9 cellular contexts compared by ENCODE assay signal in the genomic region with DNA sequence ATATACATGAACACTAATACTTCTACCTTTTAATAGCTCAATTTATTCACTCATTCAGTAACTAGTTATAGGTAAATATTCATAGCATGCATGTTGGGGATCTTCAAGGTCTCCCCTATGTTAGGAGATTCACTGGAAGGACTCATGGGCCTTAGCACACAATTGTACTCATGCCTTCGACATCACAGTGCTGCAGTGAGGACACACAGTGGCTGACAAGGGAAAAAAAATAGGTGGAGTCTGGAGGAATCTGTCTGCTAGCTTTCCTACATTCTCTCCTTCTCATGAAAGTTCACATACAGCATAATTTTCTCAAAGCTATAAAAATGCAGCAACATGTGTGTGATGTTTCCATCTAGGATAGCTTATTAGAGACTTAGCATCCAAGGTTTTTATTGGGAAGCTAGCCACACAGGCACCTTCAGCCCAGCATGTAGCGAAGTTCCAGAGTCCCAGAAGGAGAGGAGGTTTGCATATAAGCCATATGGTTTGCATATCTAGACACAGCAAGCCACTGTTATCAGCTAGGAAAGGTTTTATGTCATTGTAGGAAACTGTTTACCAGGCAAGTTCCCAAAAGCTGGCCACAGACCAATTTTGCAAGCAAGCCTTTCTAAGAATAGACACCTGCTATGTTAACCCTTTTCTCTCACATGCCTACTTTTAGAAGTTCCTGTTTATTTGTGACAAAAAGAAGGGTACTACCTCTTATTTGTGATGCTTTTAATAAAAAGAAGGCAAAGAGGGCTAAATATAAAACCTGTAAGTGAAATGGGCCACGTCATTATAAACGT. TPM values are rescaled to one million over a fixed set of nuclear protein-coding genes. Genes with fewer than 3 reads are reported as not detected.
DNase-seq lines count a peak whose midpoint lies in the region; ATAC-seq and TF ChIP-seq lines count a peak whose summit lies in the region.
"Had no signal": no experiment of that assay in that cellular context is flagged by ENCODE, and none has a peak within 500 bp of the region (broad histone marks: within the 10 kb centered on the region; RNA-seq: fewer than 3 reads in every experiment).

No MANE protein-coding gene starts in this region.

- no peak overlapping the region for H3K4me2 ChIP-seq in DND-41 (ENCODE audit: insufficient read depth, low read length)
- H3K4me2 ChIP-seq in SK-N-SH = no peak overlapping the region

- POLR2A ChIA-PET in SK-N-SH (lab: Yijun Ruan, JAX) = no interaction called here

- 45% methylated on average over 4 of the region's 4 CpGs for WGBS in SK-N-SH (ENCODE audit: low lambda C conversion rate)

- CTCF ChIA-PET in SK-N-SH (lab: Yijun Ruan, JAX) = interaction anchor here (0.7 to 2.5 kb wide), 5 partner anchors 11 to 188 kb away, joined by 3 to 14 read pairs (median 5); no protein-coding TSS in a partner anchor

- no peaks in the 10 kb centered on the region for H3K9me2 ChIP-seq in SK-N-SH

- DNase-seq in DND-41 = no peak
- DNase-seq in SK-N-SH = no peak
- no peak for DNase-seq in cerebellum (ENCODE audit: low spot score)
- no peak for DNase-seq in NCI-H1930 (lab: John Stamatoyannopoulos, UW)
- no peak for DNase-seq in D341Med (ENCODE audit: low spot score)
- DNase-seq: HFFc6 had no signal

- H3K27me3 ChIP-seq in DND-41 (ENCODE audit: insufficient read depth, low read length, poor library complexity) (no peaks in the 10 kb centered on the region), SK-N-SH (ENCODE audit: insufficient read depth) (no peaks in the 10 kb centered on the region)

- H4K20me1 ChIP-seq in DND-41 (ENCODE audit: insufficient read depth, low read length) (no peaks in the 10 kb centered on the region), SK-N-SH (ENCODE audit: insufficient read depth) (no peaks in the 10 kb centered on the region)

- no peak for TF ChIP-seq EP300 in SK-N-SH (IDR thresholded peaks at IDR 0.05; ENCODE audit: borderline replicate concordance in 1 of 2, low read depth in 1 of 2, low read length in 1 of 2)

- H3K27ac ChIP-seq in DND-41 (ENCODE audit: low read length) (no peak overlapping the region), SK-N-SH (ENCODE audit: low read depth in 2 of 2, low read length in 1 of 2) (no peak overlapping the region)

- 0 out of 2 replicates have a peak, but pooled peaks have one; percentile 17 for TF ChIP-seq RAD21 in SK-N-SH (IDR thresholded peaks at IDR 0.05; ENCODE audit: low read length)

- no peak overlapping the region for H3K9ac ChIP-seq in DND-41 (ENCODE audit: low read depth, low read length)
- no peak overlapping the region for H3K9ac ChIP-seq in SK-N-SH

- no peaks in the 10 kb centered on the region for H3K79me2 ChIP-seq in DND-41 (ENCODE audit: insufficient read depth, low read length)
- no peaks in the 10 kb centered on the region for H3K79me2 ChIP-seq in SK-N-SH (ENCODE audit: insufficient read depth)

- H3K4me1 ChIP-seq in DND-41 (ENCODE audit: insufficient read depth, low read length) (no peaks in the 10 kb centered on the region), SK-N-SH (ENCODE audit: control insufficient read depth in 1 of 2, insufficient read depth in 2 of 2, low read depth in 1 of 2, low read length in 1 of 2) (no peaks in the 10 kb centered on the region)

- H2AFZ ChIP-seq in DND-41 (ENCODE audit: low read depth, low read length) = no peak overlapping the region
- H2AFZ ChIP-seq in SK-N-SH (ENCODE audit: low read depth) = no peak overlapping the region

- no peaks in the 10 kb centered on the region for H3F3A ChIP-seq in SK-N-SH (replicated peaks; ENCODE audit: insufficient read depth)

- H3K36me3 ChIP-seq in DND-41 (ENCODE audit: insufficient read depth, low read length) (no peaks in the 10 kb centered on the region), SK-N-SH (replicated peaks in 1 of 2; ENCODE audit: control insufficient read depth in 1 of 2, insufficient read depth in 2 of 2, low read length in 1 of 2) (no peaks in the 10 kb centered on the region)

- H3K9me3 ChIP-seq in DND-41 (ENCODE audit: insufficient read depth, low read length, severe bottlenecking) = no peaks in the 10 kb centered on the region
- no peaks in the 10 kb centered on the region for H3K9me3 ChIP-seq in SK-N-SH

- ATAC-seq in DND-41 (ENCODE audit: insufficient read depth, low read depth) = peak; percentile 47; the same call in 1 of the 3 replicates
- ATAC-seq in GM19452 (IDR thresholded peaks at IDR 0.05; ENCODE audit: unreplicated experiment) = peak; percentile 46
- ATAC-seq in HG03378 (IDR thresholded peaks at IDR 0.05; ENCODE audit: unreplicated experiment) = peak; percentile 39
- no peak for ATAC-seq in HG03439 (IDR thresholded peaks at IDR 0.05; ENCODE audit: unreplicated experiment)

- TF ChIP-seq CTCF in DND-41 (IDR thresholded peaks at IDR 0.05; ENCODE audit: borderline replicate concordance, extremely low read depth, low read length, poor library complexity, severe bottlenecking) (peak; percentile 10), SK-N-SH (IDR thresholded peaks at IDR 0.05) (no peak)

- H3K4me3 ChIP-seq in DND-41 (ENCODE audit: low read depth in 1 of 2, low read length in 2 of 2) (no peak overlapping the region), SK-N-SH (ENCODE audit: low read depth in 2 of 2, low read length in 1 of 2) (no peak overlapping the region)

TF ChIP-seq in SK-N-SH, 30 proteins besides CTCF, POLR2A, EP300 and RAD21:
- TF ChIP-seq SMC3 (IDR thresholded peaks at IDR 0.05; ENCODE audit: low read depth, low read length) (peak; percentile 19; the same call in 1 of the 2 replicates), SIN3A (IDR thresholded peaks at IDR 0.05; ENCODE audit: borderline replicate concordance, low read depth, low read length) (no peak)

RNA-seq across cellular contexts. Expression of gene MORC1, which starts 46.4 kb away (rescaled TPM):
- not detected in 2 replicates for polyA plus RNA-seq in SK-N-SH (2012; rRNA removed)
- not detected in 2 replicates for polyA plus RNA-seq in SK-N-SH (2012; cell fraction: cytosol; rRNA removed)
- polyA plus RNA-seq in SK-N-SH (2012; cell fraction: nucleus; rRNA removed) = not detected in 2 replicates
- total RNA-seq in cerebellum = 0.36 TPM
- total RNA-seq: HFFc6 had no signal
